9 cellular contexts compared by ENCODE assay signal in the genomic region with DNA sequence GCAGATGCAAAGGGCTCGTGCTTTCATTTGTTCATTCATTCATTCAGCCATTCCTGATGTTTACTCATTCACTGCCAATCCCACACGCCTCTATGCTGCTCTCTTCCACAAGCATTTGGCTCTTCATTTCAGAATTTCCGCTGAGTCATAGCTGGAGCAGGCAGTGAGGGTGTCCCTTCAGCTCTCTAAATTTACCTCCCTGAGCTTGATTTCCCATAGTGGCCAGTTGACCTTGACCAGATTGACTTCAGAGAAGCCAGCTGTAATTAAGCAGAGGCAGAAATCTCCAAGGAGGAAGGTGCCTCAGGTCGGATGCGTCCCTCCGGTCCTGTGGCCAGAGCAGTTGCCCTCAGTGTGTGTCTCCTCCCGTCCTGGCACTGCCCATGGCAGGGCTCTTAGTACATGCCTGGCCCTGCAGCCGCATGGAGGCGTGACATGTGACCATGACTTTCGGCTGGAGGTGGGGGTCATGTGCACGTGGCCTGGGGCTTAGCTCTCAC.
DNase-seq lines count a peak whose midpoint lies in the region; ATAC-seq, FAIRE-seq and TF ChIP-seq lines count a peak whose summit lies in the region.
"Had no signal": no experiment of that assay in that cellular context is flagged by ENCODE, and none has a peak within 500 bp of the region (broad histone marks: within the 10 kb centered on the region; RNA-seq: fewer than 3 reads in every experiment).

No MANE protein-coding gene starts in this region.

- no peaks in the 10 kb centered on the region for H3K36me3 ChIP-seq in lower lobe of right lung

- TF ChIP-seq CTCF in NB4 (IDR thresholded peaks at IDR 0.05; ENCODE audit: low read depth, low read length) (no peak), dorsolateral prefrontal cortex (IDR thresholded peaks at IDR 0.05 in 54 of 56, conservative IDR thresholded peaks at IDR 0.05 in 2 of 56; ENCODE audit: low read depth in 1 of 56, partially characterized antibody in 56 of 56) (no peak), lower lobe of right lung (IDR thresholded peaks at IDR 0.05) (no peak)

- H3K9me3 ChIP-seq in lower lobe of right lung: no peaks in the 10 kb centered on the region

- ATAC-seq in lower lobe of right lung: peak; percentile 41 to 47
- ATAC-seq in GM18870 (IDR thresholded peaks at IDR 0.05; ENCODE audit: unreplicated experiment): no peak

- H3K4me3 ChIP-seq in NB4 (ENCODE audit: low read depth, low read length) (no peak overlapping the region), dorsolateral prefrontal cortex (no peak overlapping the region), lower lobe of right lung (no peak overlapping the region)

- DNase-seq in ACHN: peak; percentile 42
- peak; percentile 18 for DNase-seq in NB4 (ENCODE audit: low read depth)
- DNase-seq in dorsolateral prefrontal cortex: peak in 1 of 10 donors; percentile 21
- DNase-seq in lower lobe of right lung: no peak
- no peak for DNase-seq in Kasumi-1 (lab: John Stamatoyannopoulos, UW)
- no peak for DNase-seq in GM19239 (ENCODE audit: insufficient read length, low spot score)
- no peak for DNase-seq in NCI-H2107 treated with DMSO at 0.1 percent for 48 hours (lab: John Stamatoyannopoulos, UW; ENCODE audit: unreplicated experiment)
- DNase-seq: CD8-positive, alpha-beta memory T cell had no signal

- peaks cover 9% of the 10 kb centered on the region for H3K4me1 ChIP-seq in lower lobe of right lung

- no peak for FAIRE-seq in GM19239 (lab: Jason Lieb, UNC)

- H3K27ac ChIP-seq in dorsolateral prefrontal cortex: peak overlapping the region in 36 of 59 donors; percentile 3 to 81 (median 46)
- H3K27ac ChIP-seq in lower lobe of right lung: no peak overlapping the region

- TF ChIP-seq POLR2A in NB4 (IDR thresholded peaks at IDR 0.05; ENCODE audit: extremely low read depth, insufficient read length): no peak

- in situ Hi-C loops in ACHN (cut with HindIII; ENCODE audit: low pct_ligation_motif_present, low pct_unique_long_range_greater_than_20kb, low sequenced_read_pairs): no loop called here

- intact Hi-C loops in dorsolateral prefrontal cortex (cut with DNase I): loop anchor here (5.0 to 10.0 kb wide), 3 partner anchors 65 to 205 kb away; no protein-coding TSS in a partner anchor
- intact Hi-C loops in lower lobe of right lung (cut with DNase I): no loop called here

- H3K27me3 ChIP-seq in dorsolateral prefrontal cortex: no peaks in the 10 kb centered on the region
- no peaks in the 10 kb centered on the region for H3K27me3 ChIP-seq in lower lobe of right lung (ENCODE audit: low read depth)

Comparison
In these comparisons a context has a peak if more than half of its experiments do, and no peak if none do; other contexts are left out.
1. DNase-seq: peak in ACHN (single experiment) and NB4 (single experiment); none in lower lobe of right lung (single experiment), Kasumi-1 (0 of 2), GM19239 (single experiment) and NCI-H2107 treated with DMSO at 0.1 percent for 48 hours (single experiment).